9 cellular contexts compared by ENCODE assay signal in the genomic region with DNA sequence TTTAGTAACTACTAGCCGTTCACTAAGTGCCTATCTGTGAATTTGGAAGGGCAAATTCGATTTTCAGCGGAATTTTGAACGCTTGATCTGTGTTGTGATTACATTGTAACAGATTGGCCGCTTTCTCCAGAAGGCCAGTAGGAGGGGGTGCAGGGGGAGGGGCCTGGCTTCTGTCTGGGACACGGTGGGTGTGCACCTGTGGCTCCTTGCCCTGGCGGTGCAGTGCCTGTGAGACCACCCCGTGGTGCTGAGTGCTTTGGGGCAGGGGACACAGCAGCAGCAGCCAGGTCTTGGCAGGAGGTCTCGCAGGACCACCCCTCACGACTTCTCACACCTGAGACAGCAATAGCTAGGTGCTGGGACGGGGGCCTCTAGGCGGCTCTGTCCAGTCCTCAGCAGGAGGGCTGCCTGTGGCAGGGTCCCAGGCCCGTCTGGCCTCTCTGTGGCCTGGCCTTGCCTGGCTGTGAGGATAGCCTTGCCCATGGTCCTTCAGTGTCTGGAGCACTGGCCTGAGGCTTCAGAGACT. TPM values are rescaled to one million over a fixed set of nuclear protein-coding genes. Genes with fewer than 3 reads are reported as not detected.
DNase-seq lines count a peak whose midpoint lies in the region; ATAC-seq and TF ChIP-seq lines count a peak whose summit lies in the region.
"Had no signal": no experiment of that assay in that cellular context is flagged by ENCODE, and none has a peak within 500 bp of the region (broad histone marks: within the 10 kb centered on the region; RNA-seq: fewer than 3 reads in every experiment).

No MANE protein-coding gene starts in this region.

- H3K9me3 Mint-ChIP-seq in CD8-positive, alpha-beta memory T cell: no peaks in the 10 kb centered on the region
- H3K9me3 Mint-ChIP-seq in osteocyte (ENCODE audit: unreplicated experiment): no peaks in the 10 kb centered on the region

- peak overlapping the region; percentile 92 for H3K9ac ChIP-seq in PC-3 (ENCODE audit: low read length)

- TF ChIP-seq CTCF in PC-3 (conservative IDR thresholded peaks at IDR 0.05; ENCODE audit: low read depth, low read length) (no peak), osteocyte (IDR thresholded peaks at IDR 0.05) (no peak)

- POLR2A ChIA-PET in CD8-positive, alpha-beta memory T cell (lab: Charles Lee): no interaction called here
- POLR2A ChIA-PET in PC-3 (lab: Charles Lee; ENCODE audit: unreplicated experiment): no interaction called here

- H3K27ac ChIP-seq in CD8-positive, alpha-beta memory T cell (ENCODE audit: low read depth, low read length): peak overlapping the region; percentile 58
- no peak overlapping the region for H3K27ac ChIP-seq in PC-3 (ENCODE audit: low read length)

- H3K4me2 ChIP-seq in PC-3 (ENCODE audit: low read length): peak overlapping the region; percentile 100

- H3K9me2 ChIP-seq in PC-3 (replicated peaks; ENCODE audit: low read length): no peaks in the 10 kb centered on the region

- peak overlapping the region; percentile 81 for H3K4me3 ChIP-seq in CD8-positive, alpha-beta memory T cell (ENCODE audit: low read length)
- H3K4me3 ChIP-seq in PC-3 (ENCODE audit: low read length): peak overlapping the region; percentile 85

- H3K4me3 Mint-ChIP-seq in CD8-positive, alpha-beta memory T cell: peak overlapping the region; percentile 94 to 99 (median 96)
- H3K4me3 Mint-ChIP-seq in osteocyte (ENCODE audit: unreplicated experiment): peak overlapping the region; percentile 85

- peaks cover 43% of the 10 kb centered on the region for H4K20me1 ChIP-seq in PC-3 (ENCODE audit: low read length)

- ATAC-seq in PC-3 (no peak), HG03159 (IDR thresholded peaks at IDR 0.05; ENCODE audit: unreplicated experiment) (no peak)

- no peaks in the 10 kb centered on the region for H3K9me3 ChIP-seq in CD8-positive, alpha-beta memory T cell (ENCODE audit: low read length)
- no peaks in the 10 kb centered on the region for H3K9me3 ChIP-seq in PC-3 (ENCODE audit: low read length)

- peaks cover 59% of the 10 kb centered on the region for H3K79me2 ChIP-seq in PC-3 (ENCODE audit: low read length)

- peaks cover 0 to 52% (median 4%) of the 10 kb centered on the region in 3 donors for H3K36me3 Mint-ChIP-seq in CD8-positive, alpha-beta memory T cell
- peaks cover 10% of the 10 kb centered on the region for H3K36me3 Mint-ChIP-seq in osteocyte (ENCODE audit: unreplicated experiment)

- H3K4me1 Mint-ChIP-seq in CD8-positive, alpha-beta memory T cell: peaks cover 26 to 54% (median 27%) of the 10 kb centered on the region in 3 donors
- H3K4me1 Mint-ChIP-seq in osteocyte (ENCODE audit: unreplicated experiment): peaks cover 29% of the 10 kb centered on the region

- peaks cover 31% of the 10 kb centered on the region for H3K36me3 ChIP-seq in CD8-positive, alpha-beta memory T cell (ENCODE audit: insufficient read depth, low read length)
- peaks cover 23% of the 10 kb centered on the region for H3K36me3 ChIP-seq in PC-3 (ENCODE audit: low read depth, low read length)

- H3K27me3 ChIP-seq in CD8-positive, alpha-beta memory T cell (ENCODE audit: insufficient read depth, low read length, poor library complexity, severe bottlenecking): no peaks in the 10 kb centered on the region
- no peaks in the 10 kb centered on the region for H3K27me3 ChIP-seq in PC-3 (ENCODE audit: low read length)

- intact Hi-C loops in PC-3 (cut with micrococcal nuclease): no loop called here

- H3F3A ChIP-seq in PC-3 (ENCODE audit: low read length, unreplicated experiment): no peaks in the 10 kb centered on the region

- no TSS peak for BruUV-seq in PC-3 (replicated peaks; lab: Mats Ljungman, UMichigan)

- no peaks in the 10 kb centered on the region for H3K27me3 Mint-ChIP-seq in CD8-positive, alpha-beta memory T cell
- no peaks in the 10 kb centered on the region for H3K27me3 Mint-ChIP-seq in osteocyte (ENCODE audit: unreplicated experiment)

- H3K4me1 ChIP-seq in CD8-positive, alpha-beta memory T cell (ENCODE audit: insufficient read depth, low read length): peaks cover 37% of the 10 kb centered on the region
- peaks cover 10% of the 10 kb centered on the region; the same call in 1 of the 2 replicates for H3K4me1 ChIP-seq in PC-3 (ENCODE audit: insufficient read depth, low read length)

- no peak for TF ChIP-seq POLR2A in erythroblast (IDR thresholded peaks at IDR 0.05; ENCODE audit: low read length)

- no peak overlapping the region for H2AFZ ChIP-seq in PC-3 (ENCODE audit: low read length)

- CTCF ChIA-PET in CD8-positive, alpha-beta memory T cell (lab: Charles Lee): no interaction called here
- CTCF ChIA-PET in PC-3 (lab: Charles Lee): no interaction called here

- DNase-seq in CD8-positive, alpha-beta memory T cell: no peak
- DNase-seq in PC-3 (no peak), erythroblast (lab: John Stamatoyannopoulos, UW) (peak; percentile 47 to 55), osteocyte (ENCODE audit: extremely low spot score, unreplicated experiment) (no peak), DMS114 treated with DMSO at 0.1 percent for 48 hours (lab: John Stamatoyannopoulos, UW; ENCODE audit: unreplicated experiment) (no peak), HCEC 1CT (no peak), NCI-H526 (lab: John Stamatoyannopoulos, UW) (no peak)

- H3K27ac Mint-ChIP-seq in CD8-positive, alpha-beta memory T cell: peak overlapping the region; percentile 29 to 98 (median 96)
- peak overlapping the region; percentile 86 for H3K27ac Mint-ChIP-seq in osteocyte (ENCODE audit: unreplicated experiment)

RNA-seq across cellular contexts. Expression of a gene that starts 1.8 kb away (rescaled TPM):
- total RNA-seq in CD8-positive, alpha-beta memory T cell: 100 to 1,000 TPM; 238 to 257 TPM
- polyA plus RNA-seq in CD8-positive, alpha-beta memory T cell: 101 TPM
- total RNA-seq in PC-3 (2014; rRNA removed) (71.3 and 116 TPM in 2 replicates), osteocyte (118 and 131 TPM in 2 replicates)

RNA-seq across cellular contexts. Expression of a gene that starts 22.2 kb away (rescaled TPM):
- total RNA-seq in CD8-positive, alpha-beta memory T cell: 1 to 10 TPM; 7.2 to 7.5 TPM
- polyA plus RNA-seq in CD8-positive, alpha-beta memory T cell: 8.3 TPM
- total RNA-seq in PC-3 (2014; rRNA removed): 13.1 and 18.2 TPM in 2 replicates
- total RNA-seq in osteocyte: 0.42 and 0.48 TPM in 2 replicates

RNA-seq across cellular contexts. Expression of a gene that starts 40.4 kb away (rescaled TPM):
- 100 to 1,000 TPM in 1 of 2 experiments, 10 to 100 TPM in 1; 91.8 to 102 TPM for total RNA-seq in CD8-positive, alpha-beta memory T cell
- polyA plus RNA-seq in CD8-positive, alpha-beta memory T cell: 109 TPM
- total RNA-seq in PC-3 (2014; rRNA removed): 117 and 142 TPM in 2 replicates
- 58.0 and 59.2 TPM in 2 replicates for total RNA-seq in osteocyte

RNA-seq across cellular contexts. Expression of a gene that starts 40.5 kb away (rescaled TPM):
- total RNA-seq in CD8-positive, alpha-beta memory T cell: 10 to 100 TPM; 32.3 to 34.4 TPM
- polyA plus RNA-seq in CD8-positive, alpha-beta memory T cell: 63.3 TPM
- total RNA-seq in PC-3 (2014; rRNA removed): 36.0 and 36.3 TPM in 2 replicates
- total RNA-seq in osteocyte: 92.4 and 94.3 TPM in 2 replicates

RNA-seq across cellular contexts. Expression of a gene that starts 55.4 kb away (rescaled TPM):
- total RNA-seq in CD8-positive, alpha-beta memory T cell: not detected
- not detected for polyA plus RNA-seq in CD8-positive, alpha-beta memory T cell
- not detected in 2 replicates for total RNA-seq in PC-3 (2014; rRNA removed)
- total RNA-seq in osteocyte: not detected in 2 replicates
- total RNA-seq: glomerular endothelial cell had no signal

Comparison
In these comparisons a context has a peak if more than half of its experiments do, and no peak if none do; other contexts are left out.
1. DNase-seq: peak in erythroblast (2 of 2); none in CD8-positive, alpha-beta memory T cell (0 of 5), PC-3 (single experiment), osteocyte (single experiment), DMS114 treated with DMSO at 0.1 percent for 48 hours (single experiment), HCEC 1CT (single experiment) and NCI-H526 (0 of 2).